In the genomic region with DNA sequence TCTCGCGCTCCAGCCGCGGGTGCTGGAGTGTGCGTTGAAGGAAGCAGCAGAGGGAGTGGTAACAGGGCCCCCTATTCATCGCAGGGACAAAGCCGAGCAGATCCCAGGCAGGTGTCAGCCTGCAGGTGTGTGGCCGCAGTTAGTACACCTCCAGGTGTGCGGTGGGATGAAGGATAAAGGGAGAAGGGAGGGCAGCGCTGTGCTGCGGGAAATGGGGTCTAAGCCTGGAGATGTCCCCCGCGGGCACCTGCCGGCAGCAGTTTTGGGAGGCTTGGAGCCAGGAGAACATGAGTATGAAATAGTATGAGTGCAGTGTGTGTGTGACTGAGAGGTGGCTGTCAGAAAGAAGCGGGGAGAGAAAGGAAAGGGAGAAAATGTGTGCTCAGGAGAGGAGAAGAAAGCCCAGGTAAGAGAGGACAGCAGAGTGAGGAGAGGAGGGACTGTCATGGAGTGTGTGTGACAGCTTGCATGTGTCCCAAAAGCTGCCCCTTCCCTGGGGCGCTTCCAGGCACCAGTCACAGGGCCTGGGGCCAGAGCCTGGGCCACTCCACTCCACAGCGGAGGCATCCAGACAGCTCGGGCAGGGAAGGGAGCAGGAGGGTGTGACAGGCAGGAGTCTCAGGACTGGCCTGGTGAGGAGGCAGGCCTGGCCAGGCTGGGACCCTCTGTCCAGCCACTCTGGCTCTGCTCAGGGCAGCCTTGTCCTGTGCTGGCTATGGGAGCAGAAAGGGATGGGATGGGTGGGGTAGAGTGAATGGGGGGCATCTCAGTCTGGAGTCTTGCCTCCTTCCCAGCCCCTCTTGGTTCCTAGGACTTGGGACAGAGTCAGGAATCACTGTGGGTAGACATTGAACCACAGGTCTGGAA, we compare ENCODE assay signal across 8 cellular contexts. TPM values are rescaled to one million over a fixed set of nuclear protein-coding genes. Genes with fewer than 3 reads are reported as not detected.
DNase-seq lines count a peak whose midpoint lies in the region; ATAC-seq and TF ChIP-seq lines count a peak whose summit lies in the region.

No MANE protein-coding gene starts in this region.

- no peaks in the 10 kb centered on the region for H3K27me3 ChIP-seq in BJ (ENCODE audit: control insufficient read depth, insufficient read depth, low read length)
- no peaks in the 10 kb centered on the region for H3K27me3 ChIP-seq in duodenal mucosa (ENCODE audit: control insufficient read depth in 1 of 2, insufficient read depth in 2 of 2, low read length in 2 of 2)
- H3K27me3 ChIP-seq in naive thymus-derived CD4-positive, alpha-beta T cell (ENCODE audit: control insufficient read depth in 2 of 2, insufficient read depth in 2 of 2, low read length in 2 of 2) = no peaks in the 10 kb centered on the region

- CTCF ChIA-PET in BJ (lab: Yijun Ruan, JAX) = interaction anchor here (1.6 to 14.8 kb wide), 3 partner anchors 13 to 120 kb away, joined by 6 to 272 read pairs (median 7); a partner anchor contains a TSS
- CTCF ChIA-PET in naive thymus-derived CD4-positive, alpha-beta T cell (lab: Charles Lee) = interaction anchor here (2.7 kb wide), 1 partner anchor 13 kb away, joined by 10 read pairs; a partner anchor contains a TSS

- no peak for DNase-seq in BJ (ENCODE audit: low read depth)
- peak; percentile 85 for DNase-seq in NCI-H146 (lab: John Stamatoyannopoulos, UW)
- DNase-seq in naive thymus-derived CD4-positive, alpha-beta T cell = no peak
- no peak for DNase-seq in nucleus accumbens (lab: John Stamatoyannopoulos, UW)
- no peak for DNase-seq in effector CD8-positive, alpha-beta T cell (lab: John Stamatoyannopoulos, UW)
- DNase-seq in A172 (ENCODE audit: low spot score) = no peak

- TF ChIP-seq CTCF in BJ (IDR thresholded peaks at IDR 0.05; ENCODE audit: insufficient read depth, low read depth, low read length) = no peak

- H3K27me3 Mint-ChIP-seq in naive thymus-derived CD4-positive, alpha-beta T cell = peaks cover 0 to 20% (median 0%) of the 10 kb centered on the region in 5 donors

- no peaks in the 10 kb centered on the region for H3K9me3 ChIP-seq in duodenal mucosa (ENCODE audit: control insufficient read depth in 1 of 2, low read length in 2 of 2)
- H3K9me3 ChIP-seq in naive thymus-derived CD4-positive, alpha-beta T cell (ENCODE audit: control insufficient read depth in 2 of 3, low read length in 3 of 3) = no peaks in the 10 kb centered on the region

- peaks cover 5 to 15% of the 10 kb centered on the region in 2 donors for H3K4me1 ChIP-seq in duodenal mucosa (ENCODE audit: control insufficient read depth in 1 of 2, insufficient read depth in 2 of 2, low read length in 2 of 2)
- H3K4me1 ChIP-seq in naive thymus-derived CD4-positive, alpha-beta T cell (ENCODE audit: control insufficient read depth in 2 of 2, insufficient read depth in 2 of 2, low read length in 2 of 2) = peaks cover 8 to 22% of the 10 kb centered on the region in 2 donors

- intact Hi-C loops in naive thymus-derived CD4-positive, alpha-beta T cell (cut with micrococcal nuclease) = no loop called here

- no peaks in the 10 kb centered on the region for H3K36me3 Mint-ChIP-seq in naive thymus-derived CD4-positive, alpha-beta T cell

- H3K4me3 ChIP-seq in BJ (ENCODE audit: low read depth, low read length) = peak overlapping the region; percentile 52
- H3K4me3 ChIP-seq in duodenal mucosa (ENCODE audit: low read depth in 1 of 2, low read length in 2 of 2) = peak overlapping the region; percentile 47 to 67
- H3K4me3 ChIP-seq in naive thymus-derived CD4-positive, alpha-beta T cell (ENCODE audit: low read length) = no peak overlapping the region

- peak overlapping the region; percentile 0 to 85 (median 60) for H3K4me3 Mint-ChIP-seq in naive thymus-derived CD4-positive, alpha-beta T cell

- H3K36me3 ChIP-seq in BJ (ENCODE audit: control insufficient read depth, insufficient read depth, low read length) = no peaks in the 10 kb centered on the region
- H3K36me3 ChIP-seq in duodenal mucosa (ENCODE audit: control insufficient read depth in 1 of 2, insufficient read depth in 2 of 2, low read length in 2 of 2) = no peaks in the 10 kb centered on the region
- no peaks in the 10 kb centered on the region for H3K36me3 ChIP-seq in naive thymus-derived CD4-positive, alpha-beta T cell (ENCODE audit: control insufficient read depth in 2 of 3, insufficient read depth in 3 of 3, low read length in 3 of 3)

- H3K27ac Mint-ChIP-seq in naive thymus-derived CD4-positive, alpha-beta T cell = peak overlapping the region in 4 of 9 donors; percentile 1 to 60 (median 24)

- no peak overlapping the region for H3K27ac ChIP-seq in duodenal mucosa (ENCODE audit: low read depth, low read length)
- H3K27ac ChIP-seq in naive thymus-derived CD4-positive, alpha-beta T cell (ENCODE audit: low read depth, low read length) = no peak overlapping the region

- no peaks in the 10 kb centered on the region for H3K9me3 Mint-ChIP-seq in naive thymus-derived CD4-positive, alpha-beta T cell

- H3K9ac ChIP-seq in duodenal mucosa (ENCODE audit: low read depth in 1 of 2, low read length in 2 of 2) = peak overlapping the region; percentile 36 to 66

- ATAC-seq in naive thymus-derived CD4-positive, alpha-beta T cell = no peak
- ATAC-seq in HG03565 (IDR thresholded peaks at IDR 0.05; ENCODE audit: unreplicated experiment) = no peak

- H3K4me1 Mint-ChIP-seq in naive thymus-derived CD4-positive, alpha-beta T cell = peaks cover 8 to 30% (median 18%) of the 10 kb centered on the region in 7 donors

- POLR2A ChIA-PET in BJ (lab: Charles Lee) = no interaction called here
- POLR2A ChIA-PET in naive thymus-derived CD4-positive, alpha-beta T cell (lab: Charles Lee) = interaction anchor here (0.7 to 8.9 kb wide), 3 partner anchors 9 to 14 kb away, joined by 3 to 62 read pairs (median 3); a partner anchor contains a TSS

RNA-seq across cellular contexts. Expression of a gene that starts 0.8 kb away (rescaled TPM):
- polyA plus RNA-seq in BJ (2011; rRNA removed) = 14.5 and 38.1 TPM in 2 replicates
- polyA minus RNA-seq in BJ (2011; rRNA and poly(A)+ RNA removed) = 12.7 and 13.6 TPM in 2 replicates
- total RNA-seq in naive thymus-derived CD4-positive, alpha-beta T cell = 1 to 10 TPM in 4 of 5 experiments, not detected in 1; 2.0 to 4.0 (median 3.4) TPM
- 1 to 10 TPM; 2.0 to 4.3 TPM for polyA plus RNA-seq in naive thymus-derived CD4-positive, alpha-beta T cell
- total RNA-seq in A172 (2014; rRNA removed; shearing (Covaris generic)) = 8.2 and 10.3 TPM in 2 replicates

RNA-seq across cellular contexts. Expression of a gene that starts 5.7 kb away (rescaled TPM):
- polyA plus RNA-seq in BJ (2011; rRNA removed) = 22.1 and 22.5 TPM in 2 replicates
- polyA minus RNA-seq in BJ (2011; rRNA and poly(A)+ RNA removed) = 38.2 and 54.1 TPM in 2 replicates
- 10 to 100 TPM; 38.2 to 56.1 (median 46.4) TPM for total RNA-seq in naive thymus-derived CD4-positive, alpha-beta T cell
- 10 to 100 TPM; 25.6 to 32.8 TPM for polyA plus RNA-seq in naive thymus-derived CD4-positive, alpha-beta T cell
- 2.6 and 17.3 TPM in 2 replicates for total RNA-seq in A172 (2014; rRNA removed; shearing (Covaris generic))

RNA-seq across cellular contexts. Expression of a gene that starts 10.7 kb away (rescaled TPM):
- polyA plus RNA-seq in BJ (2011; rRNA removed) = 2.6 and 4.0 TPM in 2 replicates
- polyA minus RNA-seq in BJ (2011; rRNA and poly(A)+ RNA removed) = 0.66 and 0.77 TPM in 2 replicates
- total RNA-seq in naive thymus-derived CD4-positive, alpha-beta T cell = 1 to 10 TPM in 4 of 5 experiments, not detected in 1; 1.2 to 5.7 (median 3.9) TPM
- polyA plus RNA-seq in naive thymus-derived CD4-positive, alpha-beta T cell = 1 to 10 TPM; 1.6 to 2.4 TPM
- 0.26 and 0.40 TPM in 2 replicates for total RNA-seq in A172 (2014; rRNA removed; shearing (Covaris generic))

RNA-seq across cellular contexts. Expression of a gene that starts 13.3 kb away (rescaled TPM):
- 136 and 174 TPM in 2 replicates for polyA plus RNA-seq in BJ (2011; rRNA removed)
- polyA minus RNA-seq in BJ (2011; rRNA and poly(A)+ RNA removed) = 35.5 and 47.0 TPM in 2 replicates
- 10 to 100 TPM; 47.1 to 81.1 (median 54.2) TPM for total RNA-seq in naive thymus-derived CD4-positive, alpha-beta T cell
- 10 to 100 TPM; 37.0 to 49.8 TPM for polyA plus RNA-seq in naive thymus-derived CD4-positive, alpha-beta T cell
- 69.1 and 168 TPM in 2 replicates for total RNA-seq in A172 (2014; rRNA removed; shearing (Covaris generic))

RNA-seq across cellular contexts. Expression of a gene that starts 19.3 kb away (rescaled TPM):
- 0.21 TPM in 1 of 2 replicates, not detected in the other for polyA plus RNA-seq in BJ (2011; rRNA removed)
- 1.00 TPM in 1 of 2 replicates, not detected in the other for polyA minus RNA-seq in BJ (2011; rRNA and poly(A)+ RNA removed)
- total RNA-seq in naive thymus-derived CD4-positive, alpha-beta T cell = 1 to 10 TPM in 1 of 5 experiments, under 1 TPM in 1, not detected in 3; 0.74 to 3.0 TPM
- polyA plus RNA-seq in naive thymus-derived CD4-positive, alpha-beta T cell = 1 to 10 TPM; 1.3 to 1.5 TPM
- not detected in 2 replicates for total RNA-seq in A172 (2014; rRNA removed; shearing (Covaris generic))
